In the genomic region with DNA sequence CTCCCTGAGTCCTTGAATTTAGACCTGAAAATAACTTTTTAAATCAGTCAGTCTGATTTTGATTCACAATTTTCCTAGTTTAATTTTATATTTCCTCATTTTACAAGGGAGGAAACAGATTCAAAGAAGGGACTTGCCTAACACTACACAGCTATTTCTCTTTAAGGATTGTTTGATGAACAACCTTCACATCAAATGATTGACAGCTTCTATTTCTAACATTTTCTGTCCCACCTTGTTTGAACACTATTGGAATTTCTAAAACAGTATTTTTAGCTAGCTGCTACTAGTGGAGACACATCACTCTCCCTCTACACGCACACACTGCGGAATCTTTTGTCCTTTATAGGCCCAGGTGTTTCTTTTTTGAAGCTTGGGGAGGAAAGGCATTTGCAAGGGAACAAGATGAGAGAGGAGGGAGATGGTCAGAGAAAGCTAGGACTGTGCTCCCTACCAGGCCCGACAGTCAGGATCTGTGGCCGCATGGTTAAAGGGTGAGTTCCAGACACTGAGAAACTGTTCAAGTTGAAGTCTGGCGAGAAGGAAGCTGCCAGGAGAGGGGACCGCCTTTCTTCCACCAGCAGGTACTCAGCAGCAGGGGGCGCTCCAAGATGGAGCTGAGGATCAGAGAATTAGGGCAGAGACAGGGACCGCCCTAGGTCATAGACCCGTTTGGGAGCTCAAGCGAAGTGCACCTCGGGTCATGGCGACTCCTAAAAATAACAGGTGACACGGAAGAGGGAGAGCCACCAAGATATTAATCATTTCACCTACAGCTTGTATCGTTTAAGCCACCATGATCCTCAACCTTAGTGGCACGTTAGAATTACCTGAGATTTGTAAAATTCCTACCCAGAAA, we compare ENCODE assay signal across 1 cellular context.
TF ChIP-seq lines count a peak whose summit lies in the region.

No MANE protein-coding gene starts in this region.

TF ChIP-seq in HepG2, 621 proteins besides CTCF, POLR2A, EP300 and RAD21 (continued from another document and continues in another):
- TF ChIP-seq, protein P1, sequence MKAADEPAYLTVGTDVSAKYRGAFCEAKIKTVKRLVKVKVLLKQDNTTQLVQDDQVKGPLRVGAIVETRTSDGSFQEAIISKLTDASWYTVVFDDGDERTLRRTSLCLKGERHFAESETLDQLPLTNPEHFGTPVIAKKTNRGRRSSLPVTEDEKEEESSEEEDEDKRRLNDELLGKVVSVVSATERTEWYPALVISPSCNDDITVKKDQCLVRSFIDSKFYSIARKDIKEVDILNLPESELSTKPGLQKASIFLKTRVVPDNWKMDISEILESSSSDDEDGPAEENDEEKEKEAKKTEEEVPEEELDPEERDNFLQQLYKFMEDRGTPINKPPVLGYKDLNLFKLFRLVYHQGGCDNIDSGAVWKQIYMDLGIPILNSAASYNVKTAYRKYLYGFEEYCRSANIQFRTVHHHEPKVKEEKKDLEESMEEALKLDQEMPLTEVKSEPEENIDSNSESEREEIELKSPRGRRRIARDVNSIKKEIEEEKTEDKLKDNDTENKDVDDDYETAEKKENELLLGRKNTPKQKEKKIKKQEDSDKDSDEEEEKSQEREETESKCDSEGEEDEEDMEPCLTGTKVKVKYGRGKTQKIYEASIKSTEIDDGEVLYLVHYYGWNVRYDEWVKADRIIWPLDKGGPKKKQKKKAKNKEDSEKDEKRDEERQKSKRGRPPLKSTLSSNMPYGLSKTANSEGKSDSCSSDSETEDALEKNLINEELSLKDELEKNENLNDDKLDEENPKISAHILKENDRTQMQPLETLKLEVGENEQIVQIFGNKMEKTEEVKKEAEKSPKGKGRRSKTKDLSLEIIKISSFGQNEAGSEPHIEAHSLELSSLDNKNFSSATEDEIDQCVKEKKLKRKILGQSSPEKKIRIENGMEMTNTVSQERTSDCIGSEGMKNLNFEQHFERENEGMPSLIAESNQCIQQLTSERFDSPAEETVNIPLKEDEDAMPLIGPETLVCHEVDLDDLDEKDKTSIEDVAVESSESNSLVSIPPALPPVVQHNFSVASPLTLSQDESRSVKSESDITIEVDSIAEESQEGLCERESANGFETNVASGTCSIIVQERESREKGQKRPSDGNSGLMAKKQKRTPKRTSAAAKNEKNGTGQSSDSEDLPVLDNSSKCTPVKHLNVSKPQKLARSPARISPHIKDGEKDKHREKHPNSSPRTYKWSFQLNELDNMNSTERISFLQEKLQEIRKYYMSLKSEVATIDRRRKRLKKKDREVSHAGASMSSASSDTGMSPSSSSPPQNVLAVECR (CRISPR knock-in tag; IDR thresholded peaks at IDR 0.05; ENCODE audit: borderline replicate concordance) = peak; percentile 37; the same call in 1 of the 2 replicates
- TF ChIP-seq ZNF24 (IDR thresholded peaks at IDR 0.05) (no peak), SMC3 (IDR thresholded peaks at IDR 0.05; ENCODE audit: low read length) (peak; percentile 79), SETDB1 (CRISPR knock-in tag; IDR thresholded peaks at IDR 0.05; ENCODE audit: borderline replicate concordance) (no peak), KDM2A (CRISPR knock-in tag; IDR thresholded peaks at IDR 0.05; ENCODE audit: borderline replicate concordance, low read depth) (peak; percentile 57; the same call in 1 of the 2 replicates), ZNF788 (CRISPR knock-in tag; IDR thresholded peaks at IDR 0.05; ENCODE audit: borderline replicate concordance) (no peak), ZNF205 (CRISPR knock-in tag; IDR thresholded peaks at IDR 0.05) (0 out of 2 replicates have a peak, but pooled peaks have one; percentile 46), SNRNP70 (IDR thresholded peaks at IDR 0.05; ENCODE audit: low read depth, low read length) (no peak), RXRB (CRISPR knock-in tag; IDR thresholded peaks at IDR 0.05; ENCODE audit: borderline replicate concordance) (peak; percentile 67; the same call in 1 of the 2 replicates), GFI1 (CRISPR knock-in tag; IDR thresholded peaks at IDR 0.05; ENCODE audit: borderline replicate concordance) (peak; percentile 62), TP53 (CRISPR knock-in tag; conservative IDR thresholded peaks at IDR 0.05) (no peak), FOSL2 (CRISPR knock-in tag; IDR thresholded peaks at IDR 0.05) (peak; percentile 40; the same call in 1 of the 2 replicates), GATAD2A (CRISPR knock-in tag; IDR thresholded peaks at IDR 0.05) (peak; percentile 55), RARA (CRISPR knock-in tag; IDR thresholded peaks at IDR 0.05) (no peak), POGZ (CRISPR knock-in tag; IDR thresholded peaks at IDR 0.05) (0 out of 2 replicates have a peak, but pooled peaks have one; percentile 26), ZNF776 (CRISPR knock-in tag; IDR thresholded peaks at IDR 0.05) (no peak), ZKSCAN5 (CRISPR knock-in tag; IDR thresholded peaks at IDR 0.05) (no peak), HDAC1 (CRISPR knock-in tag; IDR thresholded peaks at IDR 0.05) (0 out of 2 replicates have a peak, but pooled peaks have one; percentile 24), DPF2 (CRISPR knock-in tag; IDR thresholded peaks at IDR 0.05; ENCODE audit: borderline replicate concordance, low read depth) (no peak), KLF11 (CRISPR knock-in tag; IDR thresholded peaks at IDR 0.05) (no peak), DMAP1 (CRISPR knock-in tag; IDR thresholded peaks at IDR 0.05) (no peak), HDAC2 (CRISPR knock-in tag; IDR thresholded peaks at IDR 0.05) (peak; percentile 39; the same call in 1 of the 2 replicates), ZNF331 (CRISPR knock-in tag; IDR thresholded peaks at IDR 0.05) (no peak), ERF (CRISPR knock-in tag; IDR thresholded peaks at IDR 0.05) (peak; percentile 69; the same call in 1 of the 2 replicates), SOX5 (CRISPR knock-in tag; IDR thresholded peaks at IDR 0.05; ENCODE audit: borderline replicate concordance) (0 out of 2 replicates have a peak, but pooled peaks have one; percentile 23), ATRX (CRISPR knock-in tag; IDR thresholded peaks at IDR 0.05; ENCODE audit: borderline replicate concordance) (no peak), TCF12 (IDR thresholded peaks at IDR 0.05) (no peak), TCF12 (CRISPR knock-in tag; IDR thresholded peaks at IDR 0.05) (no peak), FOXC1 (CRISPR knock-in tag; IDR thresholded peaks at IDR 0.05; ENCODE audit: borderline replicate concordance) (peak; percentile 55; the same call in 1 of the 2 replicates), ZBTB7B (CRISPR knock-in tag; IDR thresholded peaks at IDR 0.05) (0 out of 2 replicates have a peak, but pooled peaks have one; percentile 20), ELF3 (CRISPR knock-in tag; IDR thresholded peaks at IDR 0.05) (peak; percentile 71; the same call in 1 of the 2 replicates), ZKSCAN1 (IDR thresholded peaks at IDR 0.05; ENCODE audit: low read length) (no peak), ZNF33A (CRISPR knock-in tag; IDR thresholded peaks at IDR 0.05; ENCODE audit: borderline replicate concordance) (no peak), POLR2G (IDR thresholded peaks at IDR 0.05; ENCODE audit: low read depth, low read length) (no peak), SMAD3 (CRISPR knock-in tag; IDR thresholded peaks at IDR 0.05) (0 out of 2 replicates have a peak, but pooled peaks have one; percentile 71), ZNF143 (CRISPR knock-in tag; IDR thresholded peaks at IDR 0.05) (no peak)
- TF ChIP-seq, protein P2, sequence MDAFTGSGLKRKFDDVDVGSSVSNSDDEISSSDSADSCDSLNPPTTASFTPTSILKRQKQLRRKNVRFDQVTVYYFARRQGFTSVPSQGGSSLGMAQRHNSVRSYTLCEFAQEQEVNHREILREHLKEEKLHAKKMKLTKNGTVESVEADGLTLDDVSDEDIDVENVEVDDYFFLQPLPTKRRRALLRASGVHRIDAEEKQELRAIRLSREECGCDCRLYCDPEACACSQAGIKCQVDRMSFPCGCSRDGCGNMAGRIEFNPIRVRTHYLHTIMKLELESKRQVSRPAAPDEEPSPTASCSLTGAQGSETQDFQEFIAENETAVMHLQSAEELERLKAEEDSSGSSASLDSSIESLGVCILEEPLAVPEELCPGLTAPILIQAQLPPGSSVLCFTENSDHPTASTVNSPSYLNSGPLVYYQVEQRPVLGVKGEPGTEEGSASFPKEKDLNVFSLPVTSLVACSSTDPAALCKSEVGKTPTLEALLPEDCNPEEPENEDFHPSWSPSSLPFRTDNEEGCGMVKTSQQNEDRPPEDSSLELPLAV (CRISPR knock-in tag; conservative IDR thresholded peaks at IDR 0.05; ENCODE audit: low read depth) = no peak
- TF ChIP-seq, protein P3, sequence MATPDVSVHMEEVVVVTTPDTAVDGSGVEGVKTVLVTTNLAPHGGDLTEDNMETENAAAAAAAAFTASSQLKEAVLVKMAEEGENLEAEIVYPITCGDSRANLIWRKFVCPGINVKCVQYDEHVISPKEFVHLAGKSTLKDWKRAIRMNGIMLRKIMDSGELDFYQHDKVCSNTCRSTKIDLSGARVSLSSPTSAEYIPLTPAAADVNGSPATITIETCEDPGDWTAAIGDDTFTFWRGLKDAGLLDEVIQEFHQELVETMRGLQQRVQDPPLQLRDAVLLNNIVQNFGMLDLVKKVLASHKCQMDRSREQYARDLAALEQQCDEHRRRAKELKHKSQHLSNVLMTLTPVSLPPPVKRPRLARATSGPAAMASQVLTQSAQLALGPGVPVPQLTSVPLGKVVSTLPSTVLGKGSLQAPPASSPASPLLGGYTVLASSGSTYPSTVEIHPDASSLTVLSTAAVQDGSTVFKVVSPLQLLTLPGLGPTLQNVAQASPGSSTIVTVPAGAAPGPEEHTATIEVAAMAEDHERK (CRISPR knock-in tag; IDR thresholded peaks at IDR 0.05; ENCODE audit: low read depth) = no peak
- TF ChIP-seq, protein P4, sequence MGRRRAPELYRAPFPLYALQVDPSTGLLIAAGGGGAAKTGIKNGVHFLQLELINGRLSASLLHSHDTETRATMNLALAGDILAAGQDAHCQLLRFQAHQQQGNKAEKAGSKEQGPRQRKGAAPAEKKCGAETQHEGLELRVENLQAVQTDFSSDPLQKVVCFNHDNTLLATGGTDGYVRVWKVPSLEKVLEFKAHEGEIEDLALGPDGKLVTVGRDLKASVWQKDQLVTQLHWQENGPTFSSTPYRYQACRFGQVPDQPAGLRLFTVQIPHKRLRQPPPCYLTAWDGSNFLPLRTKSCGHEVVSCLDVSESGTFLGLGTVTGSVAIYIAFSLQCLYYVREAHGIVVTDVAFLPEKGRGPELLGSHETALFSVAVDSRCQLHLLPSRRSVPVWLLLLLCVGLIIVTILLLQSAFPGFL (CRISPR knock-in tag; IDR thresholded peaks at IDR 0.05) = no peak
- TF ChIP-seq, protein P5, sequence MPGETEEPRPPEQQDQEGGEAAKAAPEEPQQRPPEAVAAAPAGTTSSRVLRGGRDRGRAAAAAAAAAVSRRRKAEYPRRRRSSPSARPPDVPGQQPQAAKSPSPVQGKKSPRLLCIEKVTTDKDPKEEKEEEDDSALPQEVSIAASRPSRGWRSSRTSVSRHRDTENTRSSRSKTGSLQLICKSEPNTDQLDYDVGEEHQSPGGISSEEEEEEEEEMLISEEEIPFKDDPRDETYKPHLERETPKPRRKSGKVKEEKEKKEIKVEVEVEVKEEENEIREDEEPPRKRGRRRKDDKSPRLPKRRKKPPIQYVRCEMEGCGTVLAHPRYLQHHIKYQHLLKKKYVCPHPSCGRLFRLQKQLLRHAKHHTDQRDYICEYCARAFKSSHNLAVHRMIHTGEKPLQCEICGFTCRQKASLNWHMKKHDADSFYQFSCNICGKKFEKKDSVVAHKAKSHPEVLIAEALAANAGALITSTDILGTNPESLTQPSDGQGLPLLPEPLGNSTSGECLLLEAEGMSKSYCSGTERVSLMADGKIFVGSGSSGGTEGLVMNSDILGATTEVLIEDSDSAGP (CRISPR knock-in tag; IDR thresholded peaks at IDR 0.05; ENCODE audit: borderline replicate concordance) = peak; percentile 65; the same call in 1 of the 2 replicates
- TF ChIP-seq, protein P6, sequence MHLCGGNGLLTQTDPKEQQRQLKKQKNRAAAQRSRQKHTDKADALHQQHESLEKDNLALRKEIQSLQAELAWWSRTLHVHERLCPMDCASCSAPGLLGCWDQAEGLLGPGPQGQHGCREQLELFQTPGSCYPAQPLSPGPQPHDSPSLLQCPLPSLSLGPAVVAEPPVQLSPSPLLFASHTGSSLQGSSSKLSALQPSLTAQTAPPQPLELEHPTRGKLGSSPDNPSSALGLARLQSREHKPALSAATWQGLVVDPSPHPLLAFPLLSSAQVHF (CRISPR knock-in tag; IDR thresholded peaks at IDR 0.05) = no peak
- TF ChIP-seq, protein P7, sequence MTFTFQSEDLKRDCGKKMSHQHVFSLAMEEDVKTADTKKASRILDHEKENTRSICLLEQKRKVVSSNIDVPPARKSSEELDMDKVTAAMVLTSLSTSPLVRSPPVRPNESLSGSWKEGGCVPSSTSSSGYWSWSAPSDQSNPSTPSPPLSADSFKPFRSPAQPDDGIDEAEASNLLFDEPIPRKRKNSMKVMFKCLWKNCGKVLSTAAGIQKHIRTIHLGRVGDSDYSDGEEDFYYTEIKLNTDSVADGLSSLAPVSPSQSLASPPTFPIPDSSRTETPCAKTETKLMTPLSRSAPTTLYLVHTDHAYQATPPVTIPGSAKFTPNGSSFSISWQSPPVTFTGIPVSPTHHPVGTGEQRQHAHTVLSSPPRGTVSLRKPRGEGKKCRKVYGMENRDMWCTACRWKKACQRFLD (CRISPR knock-in tag; IDR thresholded peaks at IDR 0.05; ENCODE audit: borderline replicate concordance) = no peak
- TF ChIP-seq, protein P8, sequence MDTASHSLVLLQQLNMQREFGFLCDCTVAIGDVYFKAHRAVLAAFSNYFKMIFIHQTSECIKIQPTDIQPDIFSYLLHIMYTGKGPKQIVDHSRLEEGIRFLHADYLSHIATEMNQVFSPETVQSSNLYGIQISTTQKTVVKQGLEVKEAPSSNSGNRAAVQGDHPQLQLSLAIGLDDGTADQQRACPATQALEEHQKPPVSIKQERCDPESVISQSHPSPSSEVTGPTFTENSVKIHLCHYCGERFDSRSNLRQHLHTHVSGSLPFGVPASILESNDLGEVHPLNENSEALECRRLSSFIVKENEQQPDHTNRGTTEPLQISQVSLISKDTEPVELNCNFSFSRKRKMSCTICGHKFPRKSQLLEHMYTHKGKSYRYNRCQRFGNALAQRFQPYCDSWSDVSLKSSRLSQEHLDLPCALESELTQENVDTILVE (CRISPR knock-in tag; IDR thresholded peaks at IDR 0.05) = no peak
- TF ChIP-seq, protein P9, sequence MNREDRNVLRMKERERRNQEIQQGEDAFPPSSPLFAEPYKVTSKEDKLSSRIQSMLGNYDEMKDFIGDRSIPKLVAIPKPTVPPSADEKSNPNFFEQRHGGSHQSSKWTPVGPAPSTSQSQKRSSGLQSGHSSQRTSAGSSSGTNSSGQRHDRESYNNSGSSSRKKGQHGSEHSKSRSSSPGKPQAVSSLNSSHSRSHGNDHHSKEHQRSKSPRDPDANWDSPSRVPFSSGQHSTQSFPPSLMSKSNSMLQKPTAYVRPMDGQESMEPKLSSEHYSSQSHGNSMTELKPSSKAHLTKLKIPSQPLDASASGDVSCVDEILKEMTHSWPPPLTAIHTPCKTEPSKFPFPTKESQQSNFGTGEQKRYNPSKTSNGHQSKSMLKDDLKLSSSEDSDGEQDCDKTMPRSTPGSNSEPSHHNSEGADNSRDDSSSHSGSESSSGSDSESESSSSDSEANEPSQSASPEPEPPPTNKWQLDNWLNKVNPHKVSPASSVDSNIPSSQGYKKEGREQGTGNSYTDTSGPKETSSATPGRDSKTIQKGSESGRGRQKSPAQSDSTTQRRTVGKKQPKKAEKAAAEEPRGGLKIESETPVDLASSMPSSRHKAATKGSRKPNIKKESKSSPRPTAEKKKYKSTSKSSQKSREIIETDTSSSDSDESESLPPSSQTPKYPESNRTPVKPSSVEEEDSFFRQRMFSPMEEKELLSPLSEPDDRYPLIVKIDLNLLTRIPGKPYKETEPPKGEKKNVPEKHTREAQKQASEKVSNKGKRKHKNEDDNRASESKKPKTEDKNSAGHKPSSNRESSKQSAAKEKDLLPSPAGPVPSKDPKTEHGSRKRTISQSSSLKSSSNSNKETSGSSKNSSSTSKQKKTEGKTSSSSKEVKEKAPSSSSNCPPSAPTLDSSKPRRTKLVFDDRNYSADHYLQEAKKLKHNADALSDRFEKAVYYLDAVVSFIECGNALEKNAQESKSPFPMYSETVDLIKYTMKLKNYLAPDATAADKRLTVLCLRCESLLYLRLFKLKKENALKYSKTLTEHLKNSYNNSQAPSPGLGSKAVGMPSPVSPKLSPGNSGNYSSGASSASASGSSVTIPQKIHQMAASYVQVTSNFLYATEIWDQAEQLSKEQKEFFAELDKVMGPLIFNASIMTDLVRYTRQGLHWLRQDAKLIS (CRISPR knock-in tag; IDR thresholded peaks at IDR 0.05) = no peak
